ENCODE assay signal across 8 cellular contexts in the genomic region with DNA sequence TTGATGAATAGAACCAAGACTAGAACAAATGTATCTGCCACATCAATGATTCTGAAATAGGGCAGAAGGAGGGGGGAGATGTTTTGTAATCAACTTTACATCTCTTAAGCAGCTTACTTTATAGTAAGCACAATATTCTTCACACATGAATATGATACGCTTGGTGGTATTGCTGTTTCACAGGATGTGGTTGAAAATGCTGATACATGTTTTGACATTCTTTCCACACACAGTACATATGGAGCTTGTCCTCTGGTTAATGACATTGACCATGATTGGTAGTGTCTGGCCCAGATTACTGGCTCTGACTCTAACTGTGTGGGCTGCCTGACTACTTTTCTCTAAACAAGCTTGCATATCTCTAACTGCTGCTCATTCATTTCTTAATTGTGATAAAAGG.
DNase-seq lines count a peak whose midpoint lies in the region; ATAC-seq, FAIRE-seq and TF ChIP-seq lines count a peak whose summit lies in the region.

No MANE protein-coding gene starts in this region.

- no TSS peak for BruUV-seq in GM12878 (replicated peaks; lab: Mats Ljungman, UMichigan)

- H3K4me2 ChIP-seq in GM12878 (ENCODE audit: control insufficient read depth, insufficient read depth): peak overlapping the region; percentile 44

- no peak overlapping the region for H3K9ac ChIP-seq in GM12878 (ENCODE audit: control insufficient read depth, insufficient read depth, low read length)

- TF ChIP-seq EP300 in GM12878 (IDR thresholded peaks at IDR 0.05; ENCODE audit: borderline replicate concordance in 1 of 2, control insufficient read depth in 1 of 2, low read depth in 2 of 2, low read length in 2 of 2): no peak

- intact Hi-C loops in GM12878 (cut with micrococcal nuclease; ENCODE audit: unreplicated experiment): no loop called here

- no peak for TF ChIP-seq CTCF in GM12878 (IDR thresholded peaks at IDR 0.05 in 2 of 3, conservative IDR thresholded peaks at IDR 0.05 in 1 of 3; ENCODE audit: control insufficient read depth in 2 of 3, extremely low read depth in 1 of 3, insufficient read depth in 1 of 3, low read depth in 3 of 3, low read length in 3 of 3)

- H3K4me3 ChIP-seq in GM12878: no peak overlapping the region

- H2AFZ ChIP-seq in GM12878 (ENCODE audit: control insufficient read depth, low read depth, low read length): no peak overlapping the region

- no peak for TF ChIP-seq POLR2A in GM12878 (IDR thresholded peaks at IDR 0.05; ENCODE audit: low read depth, low read length)

- RAD21 ChIA-PET in GM12878 (lab: Charles Lee; ENCODE audit: unreplicated experiment): interaction anchor here (1.0 to 1.4 kb wide), 4 partner anchors 9 to 79 kb away, joined by 3 to 4 read pairs (median 4); no protein-coding TSS in a partner anchor

- CTCF ChIA-PET in GM12878 (lab: Yijun Ruan, JAX): interaction anchor here (0.8 to 4.2 kb wide), 4 partner anchors 9 to 136 kb away, joined by 3 to 18 read pairs (median 4); no protein-coding TSS in a partner anchor

- H3K4me1 ChIP-seq in GM12878 (ENCODE audit: control insufficient read depth, insufficient read depth, low read length): peaks cover 27% of the 10 kb centered on the region

- H3K27ac ChIP-seq in GM12878 (ENCODE audit: control insufficient read depth, insufficient read depth): peak overlapping the region; percentile 50; the same call in 1 of the 2 replicates

- peak; percentile 46 for DNase-seq in stimulated activated CD4-positive, alpha-beta T cell treated with anti-CD3 and anti-CD28 coated beads, Interleukin-4, amount 100 ng/mL, for 24 hours
- DNase-seq in stimulated activated CD4-positive, alpha-beta T cell treated with anti-CD3 and anti-CD28 coated beads, Interleukin-2, amount 100 ng/mL, for 48 hours: no peak
- DNase-seq in GM12878 (ENCODE audit: low read depth, low spot score) (no peak), non-pigmented ciliary epithelial cell (ENCODE audit: low read depth) (peak; percentile 82), occipital lobe (lab: John Stamatoyannopoulos, UW) (no peak), HuH-7.5 (ENCODE audit: low spot score) (no peak), Ammon's horn (ENCODE audit: low spot score) (no peak)

- SMC1A ChIA-PET in GM12878 (lab: Charles Lee; ENCODE audit: uncharacterized antibody, unreplicated experiment): interaction anchor here (0.9 to 3.6 kb wide), 10 partner anchors 11 to 335 kb away, joined by 3 to 17 read pairs (median 4); no protein-coding TSS in a partner anchor

- H3K27me3 ChIP-seq in GM12878 (replicated peaks in 1 of 2; ENCODE audit: control insufficient read depth in 2 of 2, insufficient read depth in 2 of 2, low read length in 1 of 2): no peaks in the 10 kb centered on the region

- peak; percentile 69 for FAIRE-seq in GM12878 (lab: Jason Lieb, UNC)

- H3K36me3 ChIP-seq in GM12878 (ENCODE audit: control insufficient read depth in 2 of 2, insufficient read depth in 2 of 2, low read length in 1 of 2): peaks cover 0 to 2% of the 10 kb centered on the region in 2 experiments; a peak in 2 of 4 replicates

- TF ChIP-seq RAD21 in GM12878 (IDR thresholded peaks at IDR 0.05; ENCODE audit: insufficient read depth, low read depth, low read length): no peak

- 0% methylated on average over 1 of the region's 1 CpG for WGBS in GM12878 (ENCODE audit: insufficient coverage, insufficient replicate concordance, low lambda C conversion rate, missing lambda C conversion rate)

- H4K20me1 ChIP-seq in GM12878 (ENCODE audit: control insufficient read depth, insufficient read depth): no peaks in the 10 kb centered on the region

- H3K79me2 ChIP-seq in GM12878 (ENCODE audit: control insufficient read depth, insufficient read depth, low read length): peaks cover 6% of the 10 kb centered on the region; the same call in 1 of the 2 replicates

- peak; percentile 78 for ATAC-seq in HG03457 (IDR thresholded peaks at IDR 0.05; ENCODE audit: unreplicated experiment)
- ATAC-seq in GM12878: peak; percentile 92

- POLR2A ChIA-PET in GM12878 (lab: Charles Lee): interaction anchor here (0.5 to 0.6 kb wide), 2 partner anchors 25 to 84 kb away, joined by 3 to 4 read pairs; no protein-coding TSS in a partner anchor

- H3K9me3 ChIP-seq in GM12878 (replicated peaks; ENCODE audit: control insufficient read depth, insufficient read depth, low read length): no peaks in the 10 kb centered on the region

- in situ Hi-C loops in GM12878 (cut with MboI): no loop called here

TF ChIP-seq in GM12878, 131 proteins besides CTCF, POLR2A, EP300 and RAD21:
- TF ChIP-seq, protein P1, sequence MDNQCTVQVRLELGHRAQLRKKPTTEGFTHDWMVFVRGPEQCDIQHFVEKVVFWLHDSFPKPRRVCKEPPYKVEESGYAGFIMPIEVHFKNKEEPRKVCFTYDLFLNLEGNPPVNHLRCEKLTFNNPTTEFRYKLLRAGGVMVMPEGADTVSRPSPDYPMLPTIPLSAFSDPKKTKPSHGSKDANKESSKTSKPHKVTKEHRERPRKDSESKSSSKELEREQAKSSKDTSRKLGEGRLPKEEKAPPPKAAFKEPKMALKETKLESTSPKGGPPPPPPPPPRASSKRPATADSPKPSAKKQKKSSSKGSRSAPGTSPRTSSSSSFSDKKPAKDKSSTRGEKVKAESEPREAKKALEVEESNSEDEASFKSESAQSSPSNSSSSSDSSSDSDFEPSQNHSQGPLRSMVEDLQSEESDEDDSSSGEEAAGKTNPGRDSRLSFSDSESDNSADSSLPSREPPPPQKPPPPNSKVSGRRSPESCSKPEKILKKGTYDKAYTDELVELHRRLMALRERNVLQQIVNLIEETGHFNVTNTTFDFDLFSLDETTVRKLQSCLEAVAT (IDR thresholded peaks at IDR 0.05): peak; percentile 94
- TF ChIP-seq SRF (IDR thresholded peaks at IDR 0.05; ENCODE audit: low read depth in 2 of 2, low read length in 2 of 2) (0 out of 4 replicates have a peak, but pooled peaks of 1 of the 2 experiments have one; percentile 44), JUNB (IDR thresholded peaks at IDR 0.05) (no peak), RUNX3 (IDR thresholded peaks at IDR 0.05; ENCODE audit: low read length) (peak; percentile 84), NR2C2 (IDR thresholded peaks at IDR 0.05; ENCODE audit: borderline replicate concordance, control insufficient read depth, insufficient read length, low read depth) (no peak)
- TF ChIP-seq, protein P2, sequence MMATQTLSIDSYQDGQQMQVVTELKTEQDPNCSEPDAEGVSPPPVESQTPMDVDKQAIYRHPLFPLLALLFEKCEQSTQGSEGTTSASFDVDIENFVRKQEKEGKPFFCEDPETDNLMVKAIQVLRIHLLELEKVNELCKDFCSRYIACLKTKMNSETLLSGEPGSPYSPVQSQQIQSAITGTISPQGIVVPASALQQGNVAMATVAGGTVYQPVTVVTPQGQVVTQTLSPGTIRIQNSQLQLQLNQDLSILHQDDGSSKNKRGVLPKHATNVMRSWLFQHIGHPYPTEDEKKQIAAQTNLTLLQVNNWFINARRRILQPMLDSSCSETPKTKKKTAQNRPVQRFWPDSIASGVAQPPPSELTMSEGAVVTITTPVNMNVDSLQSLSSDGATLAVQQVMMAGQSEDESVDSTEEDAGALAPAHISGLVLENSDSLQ (IDR thresholded peaks at IDR 0.05): peak; percentile 36; the same call in 1 of the 2 replicates
- TF ChIP-seq, protein P3, sequence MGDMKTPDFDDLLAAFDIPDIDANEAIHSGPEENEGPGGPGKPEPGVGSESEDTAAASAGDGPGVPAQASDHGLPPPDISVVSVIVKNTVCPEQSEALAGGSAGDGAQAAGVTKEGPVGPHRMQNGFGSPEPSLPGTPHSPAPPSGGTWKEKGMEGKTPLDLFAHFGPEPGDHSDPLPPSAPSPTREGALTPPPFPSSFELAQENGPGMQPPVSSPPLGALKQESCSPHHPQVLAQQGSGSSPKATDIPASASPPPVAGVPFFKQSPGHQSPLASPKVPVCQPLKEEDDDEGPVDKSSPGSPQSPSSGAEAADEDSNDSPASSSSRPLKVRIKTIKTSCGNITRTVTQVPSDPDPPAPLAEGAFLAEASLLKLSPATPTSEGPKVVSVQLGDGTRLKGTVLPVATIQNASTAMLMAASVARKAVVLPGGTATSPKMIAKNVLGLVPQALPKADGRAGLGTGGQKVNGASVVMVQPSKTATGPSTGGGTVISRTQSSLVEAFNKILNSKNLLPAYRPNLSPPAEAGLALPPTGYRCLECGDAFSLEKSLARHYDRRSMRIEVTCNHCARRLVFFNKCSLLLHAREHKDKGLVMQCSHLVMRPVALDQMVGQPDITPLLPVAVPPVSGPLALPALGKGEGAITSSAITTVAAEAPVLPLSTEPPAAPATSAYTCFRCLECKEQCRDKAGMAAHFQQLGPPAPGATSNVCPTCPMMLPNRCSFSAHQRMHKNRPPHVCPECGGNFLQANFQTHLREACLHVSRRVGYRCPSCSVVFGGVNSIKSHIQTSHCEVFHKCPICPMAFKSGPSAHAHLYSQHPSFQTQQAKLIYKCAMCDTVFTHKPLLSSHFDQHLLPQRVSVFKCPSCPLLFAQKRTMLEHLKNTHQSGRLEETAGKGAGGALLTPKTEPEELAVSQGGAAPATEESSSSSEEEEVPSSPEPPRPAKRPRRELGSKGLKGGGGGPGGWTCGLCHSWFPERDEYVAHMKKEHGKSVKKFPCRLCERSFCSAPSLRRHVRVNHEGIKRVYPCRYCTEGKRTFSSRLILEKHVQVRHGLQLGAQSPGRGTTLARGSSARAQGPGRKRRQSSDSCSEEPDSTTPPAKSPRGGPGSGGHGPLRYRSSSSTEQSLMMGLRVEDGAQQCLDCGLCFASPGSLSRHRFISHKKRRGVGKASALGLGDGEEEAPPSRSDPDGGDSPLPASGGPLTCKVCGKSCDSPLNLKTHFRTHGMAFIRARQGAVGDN (IDR thresholded peaks at IDR 0.05): peak; percentile 16; the same call in 1 of the 2 replicates
- TF ChIP-seq, protein P4, sequence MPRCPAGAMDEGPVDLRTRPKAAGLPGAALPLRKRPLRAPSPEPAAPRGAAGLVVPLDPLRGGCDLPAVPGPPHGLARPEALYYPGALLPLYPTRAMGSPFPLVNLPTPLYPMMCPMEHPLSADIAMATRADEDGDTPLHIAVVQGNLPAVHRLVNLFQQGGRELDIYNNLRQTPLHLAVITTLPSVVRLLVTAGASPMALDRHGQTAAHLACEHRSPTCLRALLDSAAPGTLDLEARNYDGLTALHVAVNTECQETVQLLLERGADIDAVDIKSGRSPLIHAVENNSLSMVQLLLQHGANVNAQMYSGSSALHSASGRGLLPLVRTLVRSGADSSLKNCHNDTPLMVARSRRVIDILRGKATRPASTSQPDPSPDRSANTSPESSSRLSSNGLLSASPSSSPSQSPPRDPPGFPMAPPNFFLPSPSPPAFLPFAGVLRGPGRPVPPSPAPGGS (IDR thresholded peaks at IDR 0.05; ENCODE audit: borderline replicate concordance, insufficient read depth, low read depth, low read length, poor library complexity, severe bottlenecking): peak; percentile 29

Comparison
In these comparisons a context has a peak if more than half of its experiments do, and no peak if none do; other contexts are left out.
1. DNase-seq: peak in stimulated activated CD4-positive, alpha-beta T cell treated with anti-CD3 and anti-CD28 coated beads, Interleukin-4, amount 100 ng/mL, for 24 hours (single experiment) and non-pigmented ciliary epithelial cell (single experiment); none in stimulated activated CD4-positive, alpha-beta T cell treated with anti-CD3 and anti-CD28 coated beads, Interleukin-2, amount 100 ng/mL, for 48 hours (0 of 2), GM12878 (single experiment), occipital lobe (single experiment), HuH-7.5 (single experiment) and Ammon's horn (single experiment).